ENCODE assay signal across 8 cellular contexts in genomic region chr16:14742269-14743128, GRCh38. TPM values are rescaled to one million over a fixed set of nuclear protein-coding genes. Genes with fewer than 3 reads are reported as not detected.
DNase-seq lines count a peak whose midpoint lies in the region; ATAC-seq and TF ChIP-seq lines count a peak whose summit lies in the region.
"Not testable (repeated sequence)": the region's sequence is repeated elsewhere in the genome, so short reads cannot be mapped to it uniquely, and the experiment has no call there.

TSS of gene NPIPA2 (plus strand) at chr16:14742533. CDS start at chr16:14748066, 5,533 bp downstream.

- not testable (repeated sequence) for TF ChIP-seq CTCF in CD4-positive, alpha-beta T cell (IDR thresholded peaks at IDR 0.05); WTC11 (IDR thresholded peaks at IDR 0.05); natural killer cell (IDR thresholded peaks at IDR 0.05)

- H3K36me3 Mint-ChIP-seq in CD4-positive, alpha-beta T cell (ENCODE audit: low read depth); WTC11; natural killer cell: not testable (repeated sequence)

- H3K27ac ChIP-seq in CD4-positive, alpha-beta T cell (ENCODE audit: low read depth, low read length) = not testable (repeated sequence)

- peak; percentile 100 for ATAC-seq in CD4-positive, alpha-beta T cell (ENCODE audit: poor library complexity)
- peak; percentile 98 for ATAC-seq in GM18909 (IDR thresholded peaks at IDR 0.05; ENCODE audit: poor library complexity, unreplicated experiment)
- ATAC-seq in GM21515 (IDR thresholded peaks at IDR 0.05; ENCODE audit: unreplicated experiment) = peak; percentile 96
- peak; percentile 94 for ATAC-seq in HG02852 (IDR thresholded peaks at IDR 0.05; ENCODE audit: unreplicated experiment)
- ATAC-seq in HG03280 (IDR thresholded peaks at IDR 0.05; ENCODE audit: unreplicated experiment) = peak; percentile 98
- peak; percentile 99 for ATAC-seq in WTC11
- ATAC-seq in esophagus mucosa = peak; percentile 98
- ATAC-seq in natural killer cell = peak; percentile 99 to 100 (median 99)

- not testable (repeated sequence) for DNase-seq in CD4-positive, alpha-beta T cell; WTC11 (ENCODE audit: low spot score); natural killer cell

- POLR2A ChIA-PET in CD4-positive, alpha-beta T cell (lab: Charles Lee); WTC11 (lab: Charles Lee): not testable (repeated sequence)

- intact Hi-C loops in CD4-positive, alpha-beta T cell (cut with DNase I, micrococcal nuclease); natural killer cell (cut with micrococcal nuclease): not testable (repeated sequence)

- not testable (repeated sequence) for H3K27me3 ChIP-seq in CD4-positive, alpha-beta T cell (ENCODE audit: control insufficient read depth, insufficient read depth, low read length)

- not testable (repeated sequence) for H3K9me3 ChIP-seq in CD4-positive, alpha-beta T cell (ENCODE audit: control insufficient read depth, low read length)

- not testable (repeated sequence) for H3K27me3 Mint-ChIP-seq in CD4-positive, alpha-beta T cell; WTC11 (ENCODE audit: low read depth); natural killer cell (ENCODE audit: low read depth in 2 of 2)

- H3K4me1 Mint-ChIP-seq in CD4-positive, alpha-beta T cell (ENCODE audit: low read depth); WTC11; natural killer cell: not testable (repeated sequence)

- CTCF ChIA-PET in CD4-positive, alpha-beta T cell (lab: Charles Lee); WTC11 (lab: Charles Lee): not testable (repeated sequence)

- not testable (repeated sequence) for H3K27ac Mint-ChIP-seq in CD4-positive, alpha-beta T cell; WTC11; natural killer cell

- H3K4me3 Mint-ChIP-seq in CD4-positive, alpha-beta T cell; WTC11; natural killer cell: not testable (repeated sequence)

- not testable (repeated sequence) for H3K9me3 Mint-ChIP-seq in CD4-positive, alpha-beta T cell; WTC11; natural killer cell

RNA-seq across cellular contexts. Expression of gene NPIPA2, which starts in this region (rescaled TPM):
- 1 to 10 TPM; 1.4 to 2.2 TPM for total RNA-seq in CD4-positive, alpha-beta T cell
- total RNA-seq in WTC11 (2021) = 12.1 to 20.8 TPM (median 19.5 TPM) in 3 replicates
- total RNA-seq in esophagus mucosa = 0.48 TPM
- total RNA-seq in natural killer cell = 1 to 10 TPM in 2 of 3 donors, not detected in 1; 1.3 to 5.6 TPM

Comparison
In these comparisons a context has a peak if more than half of its experiments do, and no peak if none do; other contexts are left out.
1. Peak in ATAC-seq in esophagus mucosa; RNA of the gene not detected or under 1 TPM.